ENCODE assay signal across 15 cellular contexts in the genomic region with DNA sequence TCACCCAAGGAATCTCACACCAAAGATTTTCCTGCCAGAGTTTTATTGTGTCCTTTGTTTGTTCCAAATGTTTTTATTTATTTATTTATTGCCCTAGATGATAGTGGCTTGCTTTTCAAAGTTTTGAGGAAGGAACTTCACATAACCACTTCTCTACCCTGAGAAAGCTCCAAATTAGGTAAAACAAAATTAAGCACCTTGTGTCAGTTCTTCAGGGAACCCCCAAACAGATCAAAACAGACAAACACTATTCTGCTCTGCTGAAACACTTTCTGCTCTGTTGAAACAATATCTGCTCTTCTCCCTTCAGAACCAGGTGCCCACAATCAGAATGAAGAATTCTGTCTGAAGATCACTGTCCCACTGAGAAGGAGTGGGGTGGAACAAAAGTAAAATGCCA.
"Had no signal": no experiment of that assay in that cellular context is flagged by ENCODE, and none has a peak within 500 bp of the region (broad histone marks: within the 10 kb centered on the region; RNA-seq: fewer than 3 reads in every experiment).

No MANE protein-coding gene starts in this region.

- H3K4me3 Mint-ChIP-seq: activated CD4-positive, alpha-beta T cell treated with anti-CD3 and anti-CD28 coated beads, Interleukin-2, amount 10 ng/mL, durations not matched to agents 24 days and 14 days; activated naive CD4-positive, alpha-beta T cell treated with anti-CD3 and anti-CD28 coated beads, Interleukin-2, amount 10 ng/mL, durations not matched to agents 7 days and 5 days; nephron progenitor cell; WTC11 had no signal

- ATAC-seq: gastrocnemius medialis, WTC11 had no signal

- H3K9me3 Mint-ChIP-seq: activated T-helper 2 cell treated with anti-CD3 and anti-CD28 coated beads, Interferon-gamma antibody, Interleukin-2, Interleukin-4, amounts not matched to agents 10 μg/mL and 5 μg/mL and 100 μg/mL, durations not matched to agents 14 hours and 24 hours and 36 hours had no signal

- H3K27me3 Mint-ChIP-seq: activated CD4-positive, alpha-beta T cell treated with anti-CD3 and anti-CD28 coated beads, Interleukin-2, amount 10 ng/mL, durations not matched to agents 24 days and 14 days had no signal

- H3K4me1 Mint-ChIP-seq: WTC11 had no signal

- H3K27ac Mint-ChIP-seq: activated CD4-positive, alpha-beta T cell treated with anti-CD3 and anti-CD28 coated beads, Interleukin-2, amount 10 ng/mL, durations not matched to agents 24 days and 14 days; activated naive CD4-positive, alpha-beta T cell treated with anti-CD3 and anti-CD28 coated beads, Interleukin-2, amount 10 ng/mL, durations not matched to agents 7 days and 5 days; activated T-helper 2 cell treated with anti-CD3 and anti-CD28 coated beads, Interferon-gamma antibody, Interleukin-2, Interleukin-4, amounts not matched to agents 10 μg/mL and 5 μg/mL and 100 μg/mL, durations not matched to agents 14 hours and 24 hours and 36 hours; nephron progenitor cell; WTC11 had no signal

- DNase-seq: activated CD4-positive, alpha-beta T cell treated with anti-CD3 and anti-CD28 coated beads, Interleukin-2, amount 10 ng/mL, durations not matched to agents 24 days and 14 days; activated CD8-positive, alpha-beta memory T cell treated with anti-CD3 and anti-CD28 coated beads for 24 hours; activated naive CD4-positive, alpha-beta T cell treated with anti-CD3 and anti-CD28 coated beads, Interleukin-2, amount 10 ng/mL, durations not matched to agents 7 days and 5 days; brain microvascular endothelial cell; effector memory CD4-positive, alpha-beta T cell; gastrocnemius medialis; kidney; left ventricle myocardium inferior; mesenchymal stem cell; nephron progenitor cell; stimulated activated CD4-positive, alpha-beta T cell treated with anti-CD3 and anti-CD28 coated beads, Interleukin-4, amount 100 ng/mL, for 24 hours; thyroid gland; uterus had no signal
